In the genomic region with DNA sequence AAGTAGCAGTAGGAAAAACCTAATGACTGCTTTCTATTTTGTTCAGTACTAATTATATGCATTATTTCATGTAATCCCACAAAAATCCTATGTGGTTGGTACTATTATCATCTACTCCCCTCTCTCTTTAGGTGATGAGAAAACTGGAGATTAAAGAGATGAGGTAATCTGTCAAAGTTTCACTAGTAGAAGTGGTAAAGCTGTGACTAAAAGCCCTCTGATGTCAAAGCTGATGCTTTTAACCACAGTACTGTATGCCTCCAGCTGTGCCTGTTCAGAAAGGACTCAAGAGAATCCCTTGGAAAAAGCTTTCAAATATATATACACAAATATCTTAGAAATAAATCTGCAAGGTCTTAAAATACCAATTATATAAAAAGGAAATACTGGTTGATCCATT, we compare ENCODE assay signal across 14 cellular contexts. TPM values are rescaled to one million over a fixed set of nuclear protein-coding genes. Genes with fewer than 3 reads are reported as not detected.
DNase-seq lines count a peak whose midpoint lies in the region; ATAC-seq and TF ChIP-seq lines count a peak whose summit lies in the region.
"Had no signal": no experiment of that assay in that cellular context is flagged by ENCODE, and none has a peak within 500 bp of the region (broad histone marks: within the 10 kb centered on the region; RNA-seq: fewer than 3 reads in every experiment).

No MANE protein-coding gene starts in this region.

- DNase-seq in fibroblast of pulmonary artery (ENCODE audit: low read depth) (peak; percentile 26), upper lobe of right lung (no peak), UCSD-AML1 (lab: John Stamatoyannopoulos, UW; ENCODE audit: unreplicated experiment) (no peak), prostate gland (ENCODE audit: low spot score) (no peak), lower lobe of right lung (no peak)
- DNase-seq: activated gamma-delta T cell; DMS79 treated with DMSO at 0.1 percent for 48 hours; NCI-H345; stimulated activated CD4-positive, alpha-beta T cell treated with anti-CD3 and anti-CD28 coated beads, Interleukin-4, amount 100 ng/mL, for 1 hour had no signal

- H3K9me3 ChIP-seq in upper lobe of right lung (no peaks in the 10 kb centered on the region), prostate gland (no peaks in the 10 kb centered on the region), lower lobe of right lung (no peaks in the 10 kb centered on the region)

- H3K27me3 ChIP-seq in upper lobe of right lung (no peaks in the 10 kb centered on the region), prostate gland (replicated peaks; ENCODE audit: insufficient read depth) (no peaks in the 10 kb centered on the region), lower lobe of right lung (ENCODE audit: low read depth) (no peaks in the 10 kb centered on the region)

- H3K4me3 ChIP-seq in fibroblast of pulmonary artery (replicated peaks; ENCODE audit: low read depth, low read length): no peak overlapping the region
- no peak overlapping the region for H3K4me3 ChIP-seq in upper lobe of right lung
- no peak overlapping the region for H3K4me3 ChIP-seq in prostate gland
- no peak overlapping the region for H3K4me3 ChIP-seq in lower lobe of right lung

- intact Hi-C loops in upper lobe of right lung (cut with DNase I): no loop called here
- intact Hi-C loops in prostate gland (cut with DNase I): no loop called here
- intact Hi-C loops in lower lobe of right lung (cut with DNase I): no loop called here

- TF ChIP-seq CTCF in fibroblast of pulmonary artery (IDR thresholded peaks at IDR 0.05; ENCODE audit: low read length, missing control alignments): no peak
- no peak for TF ChIP-seq CTCF in upper lobe of right lung (IDR thresholded peaks at IDR 0.05)
- TF ChIP-seq CTCF in prostate gland (IDR thresholded peaks at IDR 0.05): no peak
- no peak for TF ChIP-seq CTCF in lower lobe of right lung (IDR thresholded peaks at IDR 0.05)

- H3K36me3 ChIP-seq in upper lobe of right lung: peaks cover 37% of the 10 kb centered on the region
- no peaks in the 10 kb centered on the region for H3K36me3 ChIP-seq in prostate gland
- peaks cover 52% of the 10 kb centered on the region for H3K36me3 ChIP-seq in lower lobe of right lung

- ATAC-seq in GM18517 (IDR thresholded peaks at IDR 0.05; ENCODE audit: unreplicated experiment): peak; percentile 65
- peak; percentile 70 for ATAC-seq in GM21529 (IDR thresholded peaks at IDR 0.05; ENCODE audit: unreplicated experiment)
- ATAC-seq in HG03354 (IDR thresholded peaks at IDR 0.05; ENCODE audit: poor library complexity, severe bottlenecking, unreplicated experiment): peak; percentile 90
- no peak for ATAC-seq in upper lobe of right lung
- no peak for ATAC-seq in lower lobe of right lung
- ATAC-seq: esophagus mucosa had no signal

- H3K4me1 ChIP-seq in upper lobe of right lung (peaks cover 7% of the 10 kb centered on the region), prostate gland (replicated peaks) (no peaks in the 10 kb centered on the region), lower lobe of right lung (no peaks in the 10 kb centered on the region)

- no peak for TF ChIP-seq POLR2A in prostate gland (IDR thresholded peaks at IDR 0.05)

- no peak overlapping the region for H3K27ac ChIP-seq in upper lobe of right lung
- no peak overlapping the region for H3K27ac ChIP-seq in prostate gland
- no peak overlapping the region for H3K27ac ChIP-seq in lower lobe of right lung
- H3K27ac ChIP-seq: HL-60 had no signal

RNA-seq across cellular contexts. Expression of gene PHIP, which starts 38.0 kb away (rescaled TPM):
- total RNA-seq in upper lobe of right lung (32.0 TPM), prostate gland (10 to 100 TPM; 29.6 to 31.8 TPM), lower lobe of right lung (35.6 TPM)

Comparison
In these comparisons a context has a peak if more than half of its experiments do, and no peak if none do; other contexts are left out.
1. ATAC-seq: peak in GM18517 (single experiment), GM21529 (single experiment) and HG03354 (single experiment); none in upper lobe of right lung (single experiment) and lower lobe of right lung (0 of 2).